1 cellular context compared by ENCODE assay signal in genomic region chr2:215552144-215552580, GRCh38.
TF ChIP-seq lines count a peak whose summit lies in the region.

No MANE protein-coding gene starts in this region.

TF ChIP-seq in HepG2, 621 proteins besides CTCF, POLR2A, EP300 and RAD21 (continued from another document and continues in another):
- TF ChIP-seq MYPOP (CRISPR knock-in tag; IDR thresholded peaks at IDR 0.05) (no peak), ZNF557 (CRISPR knock-in tag; IDR thresholded peaks at IDR 0.05) (no peak), ZBTB49 (CRISPR knock-in tag; IDR thresholded peaks at IDR 0.05; ENCODE audit: borderline replicate concordance) (no peak), SP140L (CRISPR knock-in tag; IDR thresholded peaks at IDR 0.05; ENCODE audit: borderline replicate concordance) (no peak), GATA4 (IDR thresholded peaks at IDR 0.05; ENCODE audit: borderline replicate concordance, low read depth) (peak; percentile 67; the same call in 1 of the 2 replicates), MED1 (CRISPR knock-in tag; IDR thresholded peaks at IDR 0.05) (peak; percentile 77), ZNF841 (CRISPR knock-in tag; IDR thresholded peaks at IDR 0.05; ENCODE audit: borderline replicate concordance) (no peak), SALL1 (CRISPR knock-in tag; IDR thresholded peaks at IDR 0.05) (peak; percentile 46; the same call in 1 of the 2 replicates), CC2D1A (CRISPR knock-in tag; IDR thresholded peaks at IDR 0.05) (no peak), NPAS2 (CRISPR knock-in tag; IDR thresholded peaks at IDR 0.05; ENCODE audit: borderline replicate concordance) (no peak), JUN (CRISPR knock-in tag; IDR thresholded peaks at IDR 0.05) (no peak), ZNF766 (CRISPR knock-in tag; IDR thresholded peaks at IDR 0.05; ENCODE audit: borderline replicate concordance) (no peak), TBL1XR1 (IDR thresholded peaks at IDR 0.05; ENCODE audit: borderline replicate concordance, low read length, partially characterized antibody) (no peak), MBD4 (IDR thresholded peaks at IDR 0.05; ENCODE audit: borderline replicate concordance, low read length) (no peak), CREBL2 (CRISPR knock-in tag; IDR thresholded peaks at IDR 0.05; ENCODE audit: borderline replicate concordance) (no peak), ZNF589 (CRISPR knock-in tag; conservative IDR thresholded peaks at IDR 0.05) (no peak), ZNF44 (CRISPR knock-in tag; IDR thresholded peaks at IDR 0.05) (no peak), MXD1 (CRISPR knock-in tag; IDR thresholded peaks at IDR 0.05) (no peak), ZNF605 (CRISPR knock-in tag; IDR thresholded peaks at IDR 0.05) (no peak), ZNF143 (CRISPR knock-in tag; IDR thresholded peaks at IDR 0.05) (no peak), GATAD1 (CRISPR knock-in tag; IDR thresholded peaks at IDR 0.05) (no peak), PBX2 (CRISPR knock-in tag; IDR thresholded peaks at IDR 0.05) (no peak), ZNF761 (CRISPR knock-in tag; conservative IDR thresholded peaks at IDR 0.05) (no peak), FOXA1 (IDR thresholded peaks at IDR 0.05) (no peak), FOXA1 (CRISPR knock-in tag; IDR thresholded peaks at IDR 0.05) (no peak; the same call in 1 of the 2 replicates), ZBTB40 (IDR thresholded peaks at IDR 0.05) (no peak), ZBTB40 (CRISPR knock-in tag; IDR thresholded peaks at IDR 0.05) (no peak), ATF4 (CRISPR knock-in tag; IDR thresholded peaks at IDR 0.05) (no peak), REL (CRISPR knock-in tag; conservative IDR thresholded peaks at IDR 0.05) (no peak), KLF16 (CRISPR knock-in tag; IDR thresholded peaks at IDR 0.05) (no peak; a peak in 1 of 4 replicates), RFXAP (CRISPR knock-in tag; IDR thresholded peaks at IDR 0.05; ENCODE audit: borderline replicate concordance) (no peak), POLR2G (IDR thresholded peaks at IDR 0.05; ENCODE audit: low read depth, low read length) (no peak), YEATS2 (CRISPR knock-in tag; IDR thresholded peaks at IDR 0.05; ENCODE audit: borderline replicate concordance) (no peak), MAFF (IDR thresholded peaks at IDR 0.05; ENCODE audit: low read depth, low read length) (no peak), SRF (IDR thresholded peaks at IDR 0.05; ENCODE audit: low read depth, low read length) (no peak), ZBTB2 (CRISPR knock-in tag; IDR thresholded peaks at IDR 0.05; ENCODE audit: low read depth) (no peak), ATF3 (CRISPR knock-in tag; IDR thresholded peaks at IDR 0.05) (no peak), ZKSCAN5 (CRISPR knock-in tag; IDR thresholded peaks at IDR 0.05) (no peak), ZNF788 (CRISPR knock-in tag; IDR thresholded peaks at IDR 0.05; ENCODE audit: borderline replicate concordance) (no peak), CREB1 (IDR thresholded peaks at IDR 0.05) (no peak), CREB1 (CRISPR knock-in tag; IDR thresholded peaks at IDR 0.05) (no peak), DDIT3 (CRISPR knock-in tag; IDR thresholded peaks at IDR 0.05) (no peak), PAF1 (CRISPR knock-in tag; IDR thresholded peaks at IDR 0.05) (no peak), GATAD2A (CRISPR knock-in tag; IDR thresholded peaks at IDR 0.05) (peak; percentile 80), NFKB2 (CRISPR knock-in tag; IDR thresholded peaks at IDR 0.05; ENCODE audit: borderline replicate concordance) (no peak), SMAD3 (CRISPR knock-in tag; IDR thresholded peaks at IDR 0.05) (peak; percentile 58), ZNF737 (CRISPR knock-in tag; IDR thresholded peaks at IDR 0.05; ENCODE audit: borderline replicate concordance) (no peak), THYN1 (CRISPR knock-in tag; IDR thresholded peaks at IDR 0.05; ENCODE audit: borderline replicate concordance, low read depth) (no peak), CBX2 (IDR thresholded peaks at IDR 0.05; ENCODE audit: low read depth, low read length) (no peak), CBX2 (CRISPR knock-in tag; IDR thresholded peaks at IDR 0.05; ENCODE audit: low read depth) (no peak), ZNF10 (CRISPR knock-in tag; IDR thresholded peaks at IDR 0.05; ENCODE audit: borderline replicate concordance, low read depth) (no peak), RNF2 (conservative IDR thresholded peaks at IDR 0.05; ENCODE audit: low read depth) (no peak), ZNF331 (CRISPR knock-in tag; IDR thresholded peaks at IDR 0.05) (peak; percentile 78), ADNP (CRISPR knock-in tag; IDR thresholded peaks at IDR 0.05) (no peak), TFDP2 (CRISPR knock-in tag; IDR thresholded peaks at IDR 0.05) (no peak), ZFP36L1 (CRISPR knock-in tag; IDR thresholded peaks at IDR 0.05) (no peak)
